In the genomic region with DNA sequence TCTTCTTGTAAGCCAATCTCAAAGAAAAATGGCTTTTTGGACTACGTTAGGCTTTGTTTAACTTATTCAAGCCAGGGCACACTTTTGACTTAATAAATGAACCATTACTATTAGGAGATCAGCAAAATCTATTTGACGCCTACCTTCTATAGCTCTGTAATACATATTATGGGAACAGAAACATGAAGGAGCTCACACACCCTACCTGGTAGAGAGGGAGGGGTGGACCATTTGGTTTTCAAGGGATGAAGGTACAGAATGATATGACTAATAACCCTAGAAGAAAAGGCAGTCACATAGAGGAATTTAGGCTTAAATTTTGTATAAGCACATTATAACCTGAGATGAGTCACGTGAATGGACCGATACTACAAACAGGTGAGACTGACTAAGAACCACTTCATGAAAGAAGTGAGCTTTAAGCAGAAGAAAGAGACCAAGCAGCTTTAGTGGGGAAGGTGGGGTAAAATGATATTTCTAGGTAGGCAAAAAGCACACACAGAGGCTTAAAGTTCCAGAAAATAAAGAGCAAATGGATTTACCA, we compare ENCODE assay signal across 25 cellular contexts.
"Had no signal": no experiment of that assay in that cellular context is flagged by ENCODE, and none has a peak within 500 bp of the region (broad histone marks: within the 10 kb centered on the region; RNA-seq: fewer than 3 reads in every experiment).

No MANE protein-coding gene starts in this region.

- H3K4me3 Mint-ChIP-seq: memory B cell; natural killer cell; neural crest cell; stimulated activated naive CD8-positive, alpha-beta T cell treated with anti-CD3 and anti-CD28 coated beads, Interleukin-15, amount 100 ng/mL, for 72 hours had no signal

- H3K27me3 ChIP-seq: dorsolateral prefrontal cortex, gastroesophageal sphincter, heart right ventricle, neutrophil, pancreas, right lobe of liver, suprapubic skin, transverse colon, upper lobe of right lung, uterus had no signal

- H3K27ac ChIP-seq: dorsolateral prefrontal cortex, gastroesophageal sphincter, heart right ventricle, lower lobe of right lung, neutrophil, pancreas, right lobe of liver, suprapubic skin, transverse colon, upper lobe of right lung, uterus had no signal

- H3K9me3 ChIP-seq: gastroesophageal sphincter, heart right ventricle, lower lobe of right lung, neutrophil, pancreas, right lobe of liver, suprapubic skin, transverse colon, upper lobe of right lung, uterus had no signal

- H3K27ac Mint-ChIP-seq: memory B cell; natural killer cell; stimulated activated naive CD8-positive, alpha-beta T cell treated with anti-CD3 and anti-CD28 coated beads, Interleukin-15, amount 100 ng/mL, for 72 hours had no signal

- H3K4me1 Mint-ChIP-seq: memory B cell; natural killer cell; neural crest cell; stimulated activated naive CD8-positive, alpha-beta T cell treated with anti-CD3 and anti-CD28 coated beads, Interleukin-15, amount 100 ng/mL, for 72 hours had no signal

- ATAC-seq: gastroesophageal sphincter; heart right ventricle; left ventricle myocardium superior; lower lobe of right lung; natural killer cell; pancreas; right lobe of liver; stimulated activated naive CD8-positive, alpha-beta T cell treated with anti-CD3 and anti-CD28 coated beads, Interleukin-15, amount 100 ng/mL, for 72 hours; upper lobe of right lung had no signal

- H3K36me3 ChIP-seq: gastroesophageal sphincter, heart right ventricle, lower lobe of right lung, neutrophil, pancreas, right lobe of liver, suprapubic skin, transverse colon, upper lobe of right lung, uterus had no signal

- H3K36me3 Mint-ChIP-seq: memory B cell had no signal

- DNase-seq: dorsolateral prefrontal cortex; effector CD4-positive, alpha-beta T cell; foreskin fibroblast; glutamatergic neuron; heart right ventricle; hippocampal formation; kidney glomerular epithelial cell; left ventricle myocardium superior; lower lobe of right lung; natural killer cell; pancreas; right lobe of liver; small intestine; stimulated activated CD4-positive, alpha-beta T cell treated with anti-CD3 and anti-CD28 coated beads, Interleukin-15, amount 100 ng/mL, for 24 hours; stimulated activated CD4-positive, alpha-beta T cell treated with anti-CD3 and anti-CD28 coated beads, Interleukin-2, amount 100 ng/mL, for 48 hours; stimulated activated naive CD4-positive, alpha-beta T cell; stimulated activated naive CD8-positive, alpha-beta T cell treated with anti-CD3 and anti-CD28 coated beads, Interleukin-15, amount 100 ng/mL, for 72 hours; transverse colon; upper lobe of right lung; uterus had no signal

- H3K4me3 ChIP-seq: dorsolateral prefrontal cortex, gastroesophageal sphincter, heart right ventricle, lower lobe of right lung, pancreas, right lobe of liver, suprapubic skin, transverse colon, upper lobe of right lung, uterus had no signal

- H3K4me1 ChIP-seq: gastroesophageal sphincter, heart right ventricle, lower lobe of right lung, right lobe of liver, upper lobe of right lung had no signal
